Comparison of ENCODE assay signal across 8 cellular contexts in the genomic region with DNA sequence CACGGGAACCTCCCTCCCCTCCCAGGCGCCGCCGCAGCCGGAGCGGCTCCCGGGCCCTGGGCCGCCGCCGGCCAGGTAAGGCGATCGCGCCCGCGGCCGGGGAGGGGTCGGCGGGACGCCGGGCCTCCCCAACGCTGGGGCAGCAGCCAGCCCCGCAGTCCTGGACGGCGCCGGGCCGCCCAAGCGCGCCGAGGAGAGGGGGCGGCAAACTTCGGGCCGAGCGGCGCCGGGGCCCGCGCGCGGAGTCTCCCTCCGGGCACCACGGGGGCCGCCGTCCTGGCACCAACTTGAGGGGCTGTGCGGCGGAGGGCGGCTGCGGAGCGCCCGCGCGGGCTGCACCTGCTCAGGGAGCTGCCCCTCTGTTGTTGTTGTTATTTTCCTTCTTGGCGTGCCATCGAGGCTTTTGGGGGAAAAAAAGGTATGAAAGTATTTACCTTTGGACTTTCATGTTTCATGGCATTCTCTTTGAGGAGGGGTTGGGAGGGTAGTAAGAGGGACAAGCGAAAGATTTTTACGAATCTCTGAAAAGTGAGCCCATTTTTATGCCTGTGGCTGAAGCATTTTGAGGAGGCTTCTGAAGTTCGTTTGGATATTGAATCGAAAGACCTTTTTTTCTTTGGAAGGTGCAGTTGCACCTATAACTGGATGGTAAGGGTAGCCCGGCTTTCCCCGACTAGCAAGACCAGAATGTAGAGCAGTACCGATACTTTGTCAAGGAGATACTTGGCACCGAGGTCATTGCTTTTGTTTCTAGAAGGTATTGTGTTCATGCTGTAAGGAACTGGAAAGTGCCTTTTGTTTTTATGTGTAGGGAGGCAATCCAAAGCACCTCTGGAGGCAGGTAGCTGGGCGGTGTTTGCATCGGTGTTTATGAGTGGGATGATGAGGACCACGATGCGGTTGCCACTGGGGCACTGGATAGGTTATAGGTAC. TPM values are rescaled to one million over a fixed set of nuclear protein-coding genes. Genes with fewer than 3 reads are reported as not detected.
DNase-seq lines count a peak whose midpoint lies in the region; ATAC-seq, FAIRE-seq and TF ChIP-seq lines count a peak whose summit lies in the region.

A gene with protein sequence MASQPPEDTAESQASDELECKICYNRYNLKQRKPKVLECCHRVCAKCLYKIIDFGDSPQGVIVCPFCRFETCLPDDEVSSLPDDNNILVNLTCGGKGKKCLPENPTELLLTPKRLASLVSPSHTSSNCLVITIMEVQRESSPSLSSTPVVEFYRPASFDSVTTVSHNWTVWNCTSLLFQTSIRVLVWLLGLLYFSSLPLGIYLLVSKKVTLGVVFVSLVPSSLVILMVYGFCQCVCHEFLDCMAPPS (plus strand): TSS at position 4 of the 933 bp plus-strand sequence. CDS start 52,168 bp downstream, outside the sequence.

- H3K9ac ChIP-seq in H9 (ENCODE audit: extremely low read depth, insufficient read length, low read length) = peak within 1 kb of the TSS; percentile 45
- peak within 1 kb of the TSS in 3 of 4 experiments; percentile 29 to 53 (median 35); a peak in 4 of 7 replicates for H3K9ac ChIP-seq in H1 (replicated peaks in 1 of 4; ENCODE audit: extremely low read depth in 1 of 4, low read depth in 3 of 4, low read length in 3 of 4)

- H3K4me2 ChIP-seq in H9 (ENCODE audit: insufficient read depth, insufficient read length, low read length) (peak within 1 kb of the TSS; percentile 96), H1 (ENCODE audit: insufficient read depth in 1 of 2, low read depth in 2 of 2, low read length in 2 of 2) (peak within 1 kb of the TSS; percentile 89 to 95)

- H3K79me1 ChIP-seq in H9 (ENCODE audit: insufficient read depth, low read depth, low read length, poor library complexity, severe bottlenecking) (no peaks in the 10 kb centered on the region), H1 (ENCODE audit: low read depth, low read length) (no peaks in the 10 kb centered on the region)

- peak within 1 kb of the TSS; percentile 43 for H3K18ac ChIP-seq in H9 (ENCODE audit: insufficient read length, low read depth, low read length)
- H3K18ac ChIP-seq in H1 (ENCODE audit: extremely low read depth, low read length) = peak within 1 kb of the TSS; percentile 61

- TF ChIP-seq EP300 in H1 (IDR thresholded peaks at IDR 0.05; ENCODE audit: borderline replicate concordance in 1 of 2, low read depth in 2 of 2, low read length in 2 of 2) = no peak

- H2AK5ac ChIP-seq in H9 (ENCODE audit: insufficient read length, low read length) = no peak within 1 kb of the TSS
- no peak within 1 kb of the TSS for H2AK5ac ChIP-seq in H1 (ENCODE audit: low read depth, low read length)

- H3K4me1 Mint-ChIP-seq in H9 = peaks cover 29 to 34% of the 10 kb centered on the region in 2 experiments
- H3K4me1 Mint-ChIP-seq in T-helper 2 cell treated with Interferon-gamma antibody and Interleukin-4, amounts not matched to agents 5 μg/mL and 100 μg/mL, for 36 hours (ENCODE audit: low read depth) = peaks cover 14% of the 10 kb centered on the region
- H3K4me1 Mint-ChIP-seq in naive thymus-derived CD8-positive, alpha-beta T cell = peaks cover 12 to 16% (median 14%) of the 10 kb centered on the region in 4 donors

- H4K5ac ChIP-seq in H9 (ENCODE audit: insufficient read length, low read depth, low read length) (no peak within 1 kb of the TSS), H1 (ENCODE audit: insufficient read length, low read depth, low read length) (no peak within 1 kb of the TSS)

- no peaks in the 10 kb centered on the region for H3K36me3 ChIP-seq in H1 (ENCODE audit: control insufficient read depth in 2 of 4, insufficient read depth in 4 of 4, low read length in 3 of 4)

- no peak for TF ChIP-seq CTCF in C4-2B (conservative IDR thresholded peaks at IDR 0.05)
- TF ChIP-seq CTCF in H9 (conservative IDR thresholded peaks at IDR 0.05) = no peak
- no peak for TF ChIP-seq CTCF in H1 (IDR thresholded peaks at IDR 0.05; ENCODE audit: control extremely low read depth in 1 of 3, insufficient read depth in 1 of 3, low read depth in 1 of 3, low read length in 3 of 3)

- no peak; a peak in 1 of 3 replicates for TF ChIP-seq POLR2A in H1 (IDR thresholded peaks at IDR 0.05; ENCODE audit: control extremely low read depth in 1 of 2, low read depth in 2 of 2, low read length in 2 of 2)

- H3K27ac ChIP-seq in C4-2B (peak within 1 kb of the TSS; percentile 1; the same call in 1 of the 2 replicates), H9 (ENCODE audit: insufficient read length, low read depth, low read length) (no peak within 1 kb of the TSS), H1 (ENCODE audit: low read depth, low read length) (0 out of 2 replicates have a peak within 1 kb of the TSS, but pooled peaks have one; percentile 6)

- no peak within 1 kb of the TSS for H3T11ph ChIP-seq in H9 (ENCODE audit: low read length)

- H3K4me3 Mint-ChIP-seq in H9 = peak within 1 kb of the TSS; percentile 76 to 90
- H3K4me3 Mint-ChIP-seq in T-helper 2 cell treated with Interferon-gamma antibody and Interleukin-4, amounts not matched to agents 5 μg/mL and 100 μg/mL, for 36 hours = peak within 1 kb of the TSS; percentile 89
- peak within 1 kb of the TSS; percentile 76 to 89 (median 83) for H3K4me3 Mint-ChIP-seq in naive thymus-derived CD8-positive, alpha-beta T cell

- H4K20me1 ChIP-seq in H9 (ENCODE audit: control insufficient read depth, insufficient read depth, insufficient read length) (no peaks in the 10 kb centered on the region), H1 (replicated peaks in 1 of 2; ENCODE audit: control insufficient read depth in 1 of 2, insufficient read depth in 2 of 2, low read length in 2 of 2) (no peaks in the 10 kb centered on the region)

- peak within 1 kb of the TSS; percentile 53 to 70 (median 57); a peak in 4 of 7 replicates for H3K27ac Mint-ChIP-seq in H9
- no peak within 1 kb of the TSS for H3K27ac Mint-ChIP-seq in T-helper 2 cell treated with Interferon-gamma antibody and Interleukin-4, amounts not matched to agents 5 μg/mL and 100 μg/mL, for 36 hours
- peak within 1 kb of the TSS in 2 of 10 donors; percentile 29 to 67 for H3K27ac Mint-ChIP-seq in naive thymus-derived CD8-positive, alpha-beta T cell

- peak; percentile 76 for FAIRE-seq in H1 (lab: Jason Lieb, UNC)

- H3K9me3 Mint-ChIP-seq in H9 = no peaks in the 10 kb centered on the region
- no peaks in the 10 kb centered on the region for H3K9me3 Mint-ChIP-seq in T-helper 2 cell treated with Interferon-gamma antibody and Interleukin-4, amounts not matched to agents 5 μg/mL and 100 μg/mL, for 36 hours
- peaks cover 0 to 9% (median 2%) of the 10 kb centered on the region in 9 donors for H3K9me3 Mint-ChIP-seq in naive thymus-derived CD8-positive, alpha-beta T cell

- H2BK12ac ChIP-seq in H9 (ENCODE audit: insufficient read length, low read depth, low read length) (no peak within 1 kb of the TSS), H1 (ENCODE audit: low read depth, low read length) (peak within 1 kb of the TSS; percentile 17)

- H3K9me3 ChIP-seq in H9 (ENCODE audit: control insufficient read depth, low read depth, low read length) = no peaks in the 10 kb centered on the region
- no peaks in the 10 kb centered on the region for H3K9me3 ChIP-seq in H1 (ENCODE audit: insufficient read depth in 2 of 2, low read depth in 1 of 2, low read length in 1 of 2)

- H2BK5ac ChIP-seq in H9 (ENCODE audit: insufficient read length, low read length) = no peak within 1 kb of the TSS
- peak within 1 kb of the TSS; percentile 40; the same call in 1 of the 2 replicates for H2BK5ac ChIP-seq in H1 (ENCODE audit: low read depth, low read length)

- TF ChIP-seq RAD21 in H1 (IDR thresholded peaks at IDR 0.05 in 1 of 2, conservative IDR thresholded peaks at IDR 0.05 in 1 of 2; ENCODE audit: low read depth in 2 of 2, low read length in 2 of 2) = no peak

- H2BK15ac ChIP-seq in H9 (ENCODE audit: low read depth, low read length) (no peak within 1 kb of the TSS; the same call in 1 of the 2 replicates), H1 (ENCODE audit: low read length) (no peak within 1 kb of the TSS; the same call in 1 of the 2 replicates)

- no peaks in the 10 kb centered on the region for H3K36me3 Mint-ChIP-seq in H9 (ENCODE audit: insufficient read depth in 1 of 3, low read depth in 3 of 3)
- H3K36me3 Mint-ChIP-seq in T-helper 2 cell treated with Interferon-gamma antibody and Interleukin-4, amounts not matched to agents 5 μg/mL and 100 μg/mL, for 36 hours (ENCODE audit: low read depth) = no peaks in the 10 kb centered on the region
- H3K36me3 Mint-ChIP-seq in naive thymus-derived CD8-positive, alpha-beta T cell = no peaks in the 10 kb centered on the region

- POLR2A ChIA-PET in H1 (lab: Charles Lee; ENCODE audit: partially characterized antibody) = interaction anchor here (0.6 to 2.8 kb wide), 8 partner anchors 10 to 114 kb away, joined by 3 to 15 read pairs (median 4); a partner anchor contains a TSS
- POLR2A ChIA-PET in naive thymus-derived CD8-positive, alpha-beta T cell (lab: Charles Lee) = no interaction called here

- CTCF ChIA-PET in H1 (lab: Charles Lee; ENCODE audit: partially characterized antibody) = interaction anchor here (0.6 to 12.0 kb wide), 7 partner anchors 10 to 239 kb away, joined by 3 to 133 read pairs (median 3); no protein-coding TSS in a partner anchor

- no peak within 1 kb of the TSS for H4K8ac ChIP-seq in H9 (replicated peaks; ENCODE audit: insufficient read length, low read depth, low read length)
- H4K8ac ChIP-seq in H1 (ENCODE audit: extremely low read depth, insufficient read depth, low read length) = peak within 1 kb of the TSS; percentile 4

- H3K27me3 ChIP-seq in H9 (ENCODE audit: insufficient read depth, low read length) = peaks cover 4% of the 10 kb centered on the region; the same call in 1 of the 2 replicates
- no peaks in the 10 kb centered on the region; a peak in 3 of 7 replicates for H3K27me3 ChIP-seq in H1 (replicated peaks in 1 of 4; ENCODE audit: control insufficient read depth in 3 of 4, extremely low read depth in 1 of 4, insufficient read depth in 3 of 4, low read length in 3 of 4)

- no peaks in the 10 kb centered on the region; the same call in 1 of the 2 replicates for H3K4me1 ChIP-seq in H9 (ENCODE audit: insufficient read depth, low read length)
- peaks cover 0 to 5% (median 4%) of the 10 kb centered on the region in 4 experiments; a peak in 4 of 7 replicates for H3K4me1 ChIP-seq in H1 (replicated peaks in 1 of 4; ENCODE audit: control insufficient read depth in 3 of 4, insufficient read depth in 4 of 4, low read length in 3 of 4)

- DNase-seq in H9 (no peak), H1 (ENCODE audit: low read depth in 1 of 2, low spot score in 2 of 2) (no peak), UCSD-AML1 (lab: John Stamatoyannopoulos, UW; ENCODE audit: unreplicated experiment) (no peak)
- no peak for DNase-seq in T-helper 2 cell treated with Interferon-gamma antibody and Interleukin-4, amounts not matched to agents 5 μg/mL and 100 μg/mL, for 36 hours (ENCODE audit: low spot score)
- peak in 5 of 10 donors; percentile 9 to 26 (median 16) for DNase-seq in naive thymus-derived CD8-positive, alpha-beta T cell

- H2AFZ ChIP-seq in H9 (ENCODE audit: low read length) = peak within 1 kb of the TSS; percentile 91
- peak within 1 kb of the TSS; percentile 99 for H2AFZ ChIP-seq in H1 (ENCODE audit: low read length)

- H3K79me2 ChIP-seq in H9 (ENCODE audit: insufficient read depth, low read length) (no peaks in the 10 kb centered on the region), H1 (ENCODE audit: control insufficient read depth in 1 of 2, insufficient read depth in 2 of 2, low read length in 2 of 2) (peaks cover 0 to 8% of the 10 kb centered on the region in 2 experiments; a peak in 2 of 4 replicates)

- no peak within 1 kb of the TSS for H3K56ac ChIP-seq in H9 (ENCODE audit: insufficient read length, low read depth, low read length)
- peak within 1 kb of the TSS; percentile 17 for H3K56ac ChIP-seq in H1 (replicated peaks; ENCODE audit: insufficient read length, low read depth, low read length)

- H3K23me2 ChIP-seq in H9 (ENCODE audit: insufficient read length, low read depth, low read length, poor library complexity, severe bottlenecking) (peaks cover 13% of the 10 kb centered on the region), H1 (ENCODE audit: low read depth, low read length) (peaks cover 13% of the 10 kb centered on the region)

- no peak within 1 kb of the TSS for H4K91ac ChIP-seq in H9 (ENCODE audit: insufficient read length, low read depth, low read length)
- H4K91ac ChIP-seq in H1 (replicated peaks; ENCODE audit: insufficient read length, low read length) = peak within 1 kb of the TSS; percentile 6

- no CpG with 5 or more reads among the region's 65 CpGs for WGBS in H9 (ENCODE audit: extremely low coverage, insufficient read length, low lambda C conversion rate)
- WGBS in H1 (ENCODE audit: extremely low coverage in 1 of 2, insufficient coverage in 1 of 2, insufficient read length in 1 of 2, insufficient replicate concordance in 2 of 2, low coverage in 1 of 2, low lambda C conversion rate in 2 of 2, missing lambda C conversion rate in 1 of 2), 2 experiments = 3% methylated on average over 22 of the region's 65 CpGs; no CpG with 5 or more reads in 1 of the 2 experiments

- H2BK120ac ChIP-seq in H9 (ENCODE audit: low read depth, low read length, poor library complexity, severe bottlenecking) = no peak within 1 kb of the TSS
- H2BK120ac ChIP-seq in H1 (replicated peaks; ENCODE audit: low read depth, low read length) = no peak within 1 kb of the TSS

- H3K27me3 Mint-ChIP-seq in H9 (ENCODE audit: low read depth) = peaks cover 49% of the 10 kb centered on the region
- H3K27me3 Mint-ChIP-seq in T-helper 2 cell treated with Interferon-gamma antibody and Interleukin-4, amounts not matched to agents 5 μg/mL and 100 μg/mL, for 36 hours (ENCODE audit: low read depth) = peaks cover 74% of the 10 kb centered on the region
- peaks cover 45 to 66% (median 62%) of the 10 kb centered on the region in 5 donors for H3K27me3 Mint-ChIP-seq in naive thymus-derived CD8-positive, alpha-beta T cell

- no peak within 1 kb of the TSS for H2BK20ac ChIP-seq in H9 (ENCODE audit: low read depth, low read length, poor library complexity, severe bottlenecking)
- peak within 1 kb of the TSS; percentile 57 for H2BK20ac ChIP-seq in H1 (ENCODE audit: low read length)

- peak within 1 kb of the TSS; percentile 57 to 90 (median 76) for H3K4me3 ChIP-seq in H1 (ENCODE audit: extremely low read depth in 1 of 4, insufficient read depth in 2 of 4, low read depth in 3 of 4, low read length in 4 of 4)

- ATAC-seq in naive thymus-derived CD8-positive, alpha-beta T cell = peak; percentile 27 to 92
- ATAC-seq in GM19324 (IDR thresholded peaks at IDR 0.05; ENCODE audit: low FRiP score, unreplicated experiment) = no peak
- ATAC-seq in GM19328 (IDR thresholded peaks at IDR 0.05; ENCODE audit: unreplicated experiment) = no peak

- H3K14ac ChIP-seq in H9 (ENCODE audit: insufficient read depth, low read length) = peak within 1 kb of the TSS; percentile 49; the same call in 1 of the 2 replicates
- no peak within 1 kb of the TSS for H3K14ac ChIP-seq in H1 (ENCODE audit: insufficient read length)

- H3K23ac ChIP-seq in H9 (ENCODE audit: insufficient read length, low read depth, low read length) (no peak within 1 kb of the TSS), H1 (ENCODE audit: insufficient read length) (no peak within 1 kb of the TSS)

- H3K4ac ChIP-seq in H9 (ENCODE audit: low read depth, low read length) (no peak within 1 kb of the TSS), H1 (replicated peaks; ENCODE audit: insufficient read length, low read depth, low read length) (no peak within 1 kb of the TSS)

RNA-seq across cellular contexts. Expression of the gene that starts here (rescaled TPM):
- total RNA-seq in H9 (2021) = 3.5 and 3.7 TPM in 2 replicates
- total RNA-seq in H1 (2021; fragmentation: NEBNext Ultra II Directional; extraction: Animal tissue kit (Norgen Biotek cat#: 25700)) = 10.7 and 13.0 TPM in 2 replicates
- 4.2 and 6.2 TPM in 2 replicates for polyA plus RNA-seq in H1 (2011; rRNA removed)
- polyA plus RNA-seq in H1 (2011; cell fraction: cytosol; rRNA removed) = 6.1 TPM
- 8.5 TPM for polyA plus RNA-seq in H1 (2011; cell fraction: nucleus; rRNA removed)
- polyA plus RNA-seq in H1 (2012, experiment 1 of 2) = 6.6 to 10.4 TPM (median 8.1 TPM) in 4 replicates
- polyA plus RNA-seq in H1 (2012, experiment 2 of 2) = 0.87 TPM
- 5.6 TPM for polyA plus RNA-seq in H1 (2013, experiment 1 of 2)
- 5.5 TPM for polyA plus RNA-seq in H1 (2013, experiment 2 of 2)
- polyA minus RNA-seq in H1 (2011; rRNA and poly(A)+ RNA removed) = 13.5 and 15.0 TPM in 2 replicates
- 6.8 TPM for polyA minus RNA-seq in H1 (2011; cell fraction: cytosol; rRNA and poly(A)+ RNA removed)
- polyA minus RNA-seq in H1 (2011; cell fraction: nucleus; rRNA and poly(A)+ RNA removed) = 11.7 TPM
- not detected for total RNA-seq in naive thymus-derived CD8-positive, alpha-beta T cell
- not detected for polyA plus RNA-seq in naive thymus-derived CD8-positive, alpha-beta T cell

Comparison
In these comparisons a context has a peak if more than half of its experiments do, and no peak if none do; other contexts are left out.
1. Peak in ATAC-seq in naive thymus-derived CD8-positive, alpha-beta T cell; RNA of the gene not detected or under 1 TPM.